Comparison of ENCODE assay signal across 1 cellular context in the genomic region with DNA sequence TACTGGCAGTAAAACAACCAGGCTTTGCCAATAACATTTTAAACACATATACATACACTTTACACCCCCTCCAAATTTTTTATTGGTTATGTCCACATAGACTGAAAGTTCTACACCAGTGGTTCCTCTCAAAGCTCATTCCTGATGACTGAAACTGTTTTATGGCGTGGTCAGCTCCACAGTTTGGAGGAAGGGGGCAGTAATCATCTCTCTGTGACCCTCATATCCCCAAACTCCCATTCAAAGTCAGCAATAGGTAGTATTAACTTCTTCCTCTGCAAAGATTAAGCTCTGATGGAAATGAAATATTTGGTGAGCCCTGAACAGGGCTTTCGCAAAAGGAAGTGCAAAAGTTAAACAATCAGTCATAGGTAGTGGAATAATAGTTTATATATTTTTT.
TF ChIP-seq lines count a peak whose summit lies in the region.

No MANE protein-coding gene starts in this region.

TF ChIP-seq in HepG2, 621 proteins besides CTCF, POLR2A, EP300 and RAD21 (continued from another document):
- TF ChIP-seq, protein P1, sequence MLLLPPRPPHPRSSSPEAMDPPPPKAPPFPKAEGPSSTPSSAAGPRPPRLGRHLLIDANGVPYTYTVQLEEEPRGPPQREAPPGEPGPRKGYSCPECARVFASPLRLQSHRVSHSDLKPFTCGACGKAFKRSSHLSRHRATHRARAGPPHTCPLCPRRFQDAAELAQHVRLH (CRISPR knock-in tag; IDR thresholded peaks at IDR 0.05; ENCODE audit: borderline replicate concordance, low read depth): no peak
- TF ChIP-seq JDP2 (CRISPR knock-in tag; IDR thresholded peaks at IDR 0.05; ENCODE audit: borderline replicate concordance): no peak
- TF ChIP-seq SYNCRIP (IDR thresholded peaks at IDR 0.05; ENCODE audit: insufficient read depth, low read depth, low read length): no peak
- TF ChIP-seq, protein P2, sequence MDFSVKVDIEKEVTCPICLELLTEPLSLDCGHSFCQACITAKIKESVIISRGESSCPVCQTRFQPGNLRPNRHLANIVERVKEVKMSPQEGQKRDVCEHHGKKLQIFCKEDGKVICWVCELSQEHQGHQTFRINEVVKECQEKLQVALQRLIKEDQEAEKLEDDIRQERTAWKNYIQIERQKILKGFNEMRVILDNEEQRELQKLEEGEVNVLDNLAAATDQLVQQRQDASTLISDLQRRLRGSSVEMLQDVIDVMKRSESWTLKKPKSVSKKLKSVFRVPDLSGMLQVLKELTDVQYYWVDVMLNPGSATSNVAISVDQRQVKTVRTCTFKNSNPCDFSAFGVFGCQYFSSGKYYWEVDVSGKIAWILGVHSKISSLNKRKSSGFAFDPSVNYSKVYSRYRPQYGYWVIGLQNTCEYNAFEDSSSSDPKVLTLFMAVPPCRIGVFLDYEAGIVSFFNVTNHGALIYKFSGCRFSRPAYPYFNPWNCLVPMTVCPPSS (IDR thresholded peaks at IDR 0.05): no peak
TF ChIP-seq in HepG2: peak in this region for 1.
